In genomic region chr15:68423359-68424028, GRCh38 we compare ENCODE assay signal across 21 cellular contexts. TPM values are rescaled to one million over a fixed set of nuclear protein-coding genes. Genes with fewer than 3 reads are reported as not detected.
DNase-seq lines count a peak whose midpoint lies in the region; ATAC-seq, FAIRE-seq and TF ChIP-seq lines count a peak whose summit lies in the region.
"Had no signal": no experiment of that assay in that cellular context is flagged by ENCODE, and none has a peak within 500 bp of the region (broad histone marks: within the 10 kb centered on the region; RNA-seq: fewer than 3 reads in every experiment).

No MANE protein-coding gene starts in this region.

- H3F3A ChIP-seq in GM23248 (ENCODE audit: insufficient read depth) (peaks cover 30% of the 10 kb centered on the region), neural progenitor cell (ENCODE audit: low read depth) (peaks cover 10% of the 10 kb centered on the region), SK-N-SH (replicated peaks; ENCODE audit: insufficient read depth) (no peaks in the 10 kb centered on the region)

- no peak overlapping the region for H2BK15ac ChIP-seq in mesendoderm (replicated peaks; ENCODE audit: low read depth)

- H3K56ac ChIP-seq in mesendoderm (ENCODE audit: low read length): peak overlapping the region; percentile 19

- H4K8ac ChIP-seq in mesendoderm (ENCODE audit: low read depth, low read length): no peak overlapping the region

- no peak for TF ChIP-seq RAD21 in SK-N-SH (IDR thresholded peaks at IDR 0.05; ENCODE audit: low read length)

- no peaks in the 10 kb centered on the region for H3K27me3 ChIP-seq in GM23248 (replicated peaks; ENCODE audit: insufficient read depth)
- no peaks in the 10 kb centered on the region for H3K27me3 ChIP-seq in astrocyte (ENCODE audit: insufficient read depth, low read length)
- no peaks in the 10 kb centered on the region for H3K27me3 ChIP-seq in mesendoderm (ENCODE audit: insufficient read depth, low read length, poor library complexity)
- H3K27me3 ChIP-seq in tibial artery: no peaks in the 10 kb centered on the region
- H3K27me3 ChIP-seq in neural progenitor cell: peaks cover 15% of the 10 kb centered on the region
- H3K27me3 ChIP-seq in SK-N-SH (ENCODE audit: insufficient read depth): no peaks in the 10 kb centered on the region
- H3K27me3 ChIP-seq: BE2C had no signal

- H3K4me1 ChIP-seq in GM23248 (ENCODE audit: insufficient read depth) (peaks cover 87% of the 10 kb centered on the region), astrocyte (ENCODE audit: insufficient read depth, low read length) (peaks cover 60% of the 10 kb centered on the region), mesendoderm (ENCODE audit: control insufficient read depth, low read depth, low read length) (peaks cover 14% of the 10 kb centered on the region), tibial artery (peaks cover 0 to 81% (median 41%) of the 10 kb centered on the region in 4 donors), neural progenitor cell (peaks cover 25% of the 10 kb centered on the region), SK-N-SH (ENCODE audit: control insufficient read depth in 1 of 2, insufficient read depth in 2 of 2, low read depth in 1 of 2, low read length in 1 of 2) (no peaks in the 10 kb centered on the region; a peak in 1 of 4 replicates)
- H3K4me1 ChIP-seq: BE2C had no signal

- H2AK5ac ChIP-seq in mesendoderm (ENCODE audit: low read length): no peak overlapping the region

- FAIRE-seq in astrocyte (lab: Jason Lieb, UNC): no peak
- FAIRE-seq: RCC 7860 had no signal

- no peak overlapping the region for H3K4me3 Mint-ChIP-seq in astrocyte (ENCODE audit: unreplicated experiment)
- H3K4me3 Mint-ChIP-seq in neural progenitor cell: no peak overlapping the region
- H3K4me3 Mint-ChIP-seq: CD4-positive, CD25-positive, alpha-beta regulatory T cell had no signal

- no peaks in the 10 kb centered on the region for H4K20me1 ChIP-seq in GM23248 (ENCODE audit: insufficient read depth)
- H4K20me1 ChIP-seq in astrocyte (ENCODE audit: insufficient read depth, low read length): peaks cover 96% of the 10 kb centered on the region
- H4K20me1 ChIP-seq in neural progenitor cell (ENCODE audit: low read depth): no peaks in the 10 kb centered on the region
- no peaks in the 10 kb centered on the region for H4K20me1 ChIP-seq in SK-N-SH (ENCODE audit: insufficient read depth)

- POLR2A ChIA-PET in SK-N-SH (lab: Yijun Ruan, JAX): no interaction called here

- H3K36me3 Mint-ChIP-seq in astrocyte (ENCODE audit: low read depth, unreplicated experiment) (peaks cover 45% of the 10 kb centered on the region), neural progenitor cell (no peaks in the 10 kb centered on the region)
- H3K36me3 Mint-ChIP-seq: CD4-positive, CD25-positive, alpha-beta regulatory T cell had no signal

- H3K36me3 ChIP-seq in GM23248 (ENCODE audit: low read depth) (no peaks in the 10 kb centered on the region), astrocyte (ENCODE audit: insufficient read depth, low read length) (no peaks in the 10 kb centered on the region), mesendoderm (ENCODE audit: control insufficient read depth, insufficient read depth, low read length) (no peaks in the 10 kb centered on the region), tibial artery (no peaks in the 10 kb centered on the region), neural progenitor cell (no peaks in the 10 kb centered on the region), SK-N-SH (replicated peaks in 1 of 2; ENCODE audit: control insufficient read depth in 1 of 2, insufficient read depth in 2 of 2, low read length in 1 of 2) (no peaks in the 10 kb centered on the region)
- H3K36me3 ChIP-seq: BE2C had no signal

- H4K5ac ChIP-seq in mesendoderm (ENCODE audit: low read length): no peak overlapping the region

- H3K27me3 Mint-ChIP-seq in astrocyte (ENCODE audit: low read depth, unreplicated experiment) (no peaks in the 10 kb centered on the region), neural progenitor cell (ENCODE audit: insufficient read depth, low read depth) (peaks cover 24% of the 10 kb centered on the region)

- DNase-seq in GM23248 (no peak), astrocyte (ENCODE audit: low read depth) (no peak), mesendoderm (no peak), tibial artery (peak in 1 of 2 donors; percentile 61), neural progenitor cell (ENCODE audit: low spot score) (no peak), SK-N-SH (no peak)
- DNase-seq: BE2C; CD4-positive, CD25-positive, alpha-beta regulatory T cell; DMS79 treated with DMSO at 0.1 percent for 48 hours; KBM-7; NCI-H1092; NCI-H1436; NCI-H187 treated with DMSO at 0.1 percent for 48 hours; NCI-H2107; NCI-H446 treated with DMSO at 0.1 percent for 48 hours; NCI-H526 treated with DMSO at 0.1 percent for 48 hours; OCI-M1 had no signal

- no peak overlapping the region for H3K4me3 ChIP-seq in GM23248
- no peak overlapping the region for H3K4me3 ChIP-seq in astrocyte (ENCODE audit: insufficient read depth, low read depth, low read length)
- no peak overlapping the region for H3K4me3 ChIP-seq in mesendoderm (ENCODE audit: low read length)
- no peak overlapping the region for H3K4me3 ChIP-seq in tibial artery
- no peak overlapping the region for H3K4me3 ChIP-seq in neural progenitor cell
- H3K4me3 ChIP-seq in SK-N-SH (ENCODE audit: low read depth in 2 of 2, low read length in 1 of 2): no peak overlapping the region

- H3K4me1 Mint-ChIP-seq in astrocyte (ENCODE audit: low read depth, unreplicated experiment) (peaks cover 91% of the 10 kb centered on the region), neural progenitor cell (peaks cover 22% of the 10 kb centered on the region)
- H3K4me1 Mint-ChIP-seq: CD4-positive, CD25-positive, alpha-beta regulatory T cell had no signal

- no peak overlapping the region for H2AFZ ChIP-seq in GM23248
- no peak overlapping the region for H2AFZ ChIP-seq in astrocyte (ENCODE audit: low read depth, low read length)
- H2AFZ ChIP-seq in neural progenitor cell (replicated peaks): no peak overlapping the region
- no peak overlapping the region for H2AFZ ChIP-seq in SK-N-SH (ENCODE audit: low read depth)

- H3K9me2 ChIP-seq in GM23248 (ENCODE audit: insufficient read depth): no peaks in the 10 kb centered on the region
- H3K9me2 ChIP-seq in SK-N-SH: no peaks in the 10 kb centered on the region

- no peaks in the 10 kb centered on the region for H3K79me1 ChIP-seq in mesendoderm (ENCODE audit: low read length)

- intact Hi-C loops in tibial artery (cut with DNase I; ENCODE audit: low total_unique reads): no loop called here

- WGBS in GM23248 (ENCODE audit: low coverage in 1 of 2, low lambda C conversion rate in 2 of 2, missing lambda C conversion rate in 2 of 2), 2 experiments: 90 to 91% methylated on average over 10 of the region's 10 CpGs
- no CpG with 5 or more reads among the region's 10 CpGs for WGBS in mesendoderm (ENCODE audit: extremely low coverage, insufficient coverage, low lambda C conversion rate)
- WGBS in SK-N-SH (ENCODE audit: low lambda C conversion rate): 76% methylated on average over 7 of the region's 10 CpGs

- no peak overlapping the region for H3K4ac ChIP-seq in mesendoderm (ENCODE audit: low read depth, low read length)

- H3K4me2 ChIP-seq in GM23248 (ENCODE audit: unreplicated experiment) (peak overlapping the region; percentile 7), astrocyte (ENCODE audit: low read length) (no peak overlapping the region), mesendoderm (ENCODE audit: low read length) (no peak overlapping the region), neural progenitor cell (no peak overlapping the region), SK-N-SH (no peak overlapping the region)

- H3K79me2 ChIP-seq in GM23248 (ENCODE audit: insufficient read depth): peaks cover 96% of the 10 kb centered on the region
- peaks cover 94% of the 10 kb centered on the region for H3K79me2 ChIP-seq in astrocyte (ENCODE audit: insufficient read depth, low read length)
- H3K79me2 ChIP-seq in mesendoderm (ENCODE audit: control insufficient read depth, insufficient read depth, low read length): no peaks in the 10 kb centered on the region
- no peaks in the 10 kb centered on the region for H3K79me2 ChIP-seq in neural progenitor cell (ENCODE audit: low read depth)
- no peaks in the 10 kb centered on the region; the same call in 1 of the 2 replicates for H3K79me2 ChIP-seq in SK-N-SH (ENCODE audit: insufficient read depth)

- H3K9me3 ChIP-seq in GM23248 (ENCODE audit: low read depth) (no peaks in the 10 kb centered on the region), astrocyte (ENCODE audit: insufficient read depth, low read depth, low read length) (no peaks in the 10 kb centered on the region), tibial artery (no peaks in the 10 kb centered on the region), neural progenitor cell (ENCODE audit: low read depth) (no peaks in the 10 kb centered on the region), SK-N-SH (no peaks in the 10 kb centered on the region)
- H3K9me3 ChIP-seq: BE2C had no signal

- H3K27ac ChIP-seq in GM23248 (no peak overlapping the region), astrocyte (ENCODE audit: low read depth, low read length) (no peak overlapping the region), mesendoderm (ENCODE audit: low read depth, low read length) (no peak overlapping the region), tibial artery (peak overlapping the region; percentile 33 to 38), neural progenitor cell (no peak overlapping the region), SK-N-SH (ENCODE audit: low read depth in 2 of 2, low read length in 1 of 2) (no peak overlapping the region)

- no peak for ATAC-seq in GM18907 (IDR thresholded peaks at IDR 0.05; ENCODE audit: unreplicated experiment)
- ATAC-seq: Right ventricle myocardium inferior had no signal

- H3K9me3 Mint-ChIP-seq in astrocyte (ENCODE audit: unreplicated experiment) (peaks cover 2% of the 10 kb centered on the region), neural progenitor cell (no peaks in the 10 kb centered on the region)
- H3K9me3 Mint-ChIP-seq: CD4-positive, CD25-positive, alpha-beta regulatory T cell had no signal

- CTCF ChIA-PET in SK-N-SH (lab: Yijun Ruan, JAX): interaction anchor here (1.7 kb wide), 1 partner anchor 117 kb away, joined by 6 read pairs; no protein-coding TSS in a partner anchor

- in situ Hi-C loops in GM23248 (cut with MboI): no loop called here

- H3K9ac ChIP-seq in GM23248 (no peak overlapping the region), astrocyte (ENCODE audit: low read length) (no peak overlapping the region), mesendoderm (ENCODE audit: low read length) (no peak overlapping the region), neural progenitor cell (no peak overlapping the region), SK-N-SH (no peak overlapping the region)

- TF ChIP-seq CTCF in astrocyte (IDR thresholded peaks at IDR 0.05; ENCODE audit: insufficient read depth, low read depth, low read length) (no peak), tibial artery (IDR thresholded peaks at IDR 0.05) (no peak), neural progenitor cell (IDR thresholded peaks at IDR 0.05) (no peak), SK-N-SH (IDR thresholded peaks at IDR 0.05) (no peak)

- TF ChIP-seq EP300 in SK-N-SH (IDR thresholded peaks at IDR 0.05; ENCODE audit: borderline replicate concordance in 1 of 2, low read depth in 1 of 2, low read length in 1 of 2): no peak

- H3K23ac ChIP-seq in mesendoderm (ENCODE audit: low read length): no peak overlapping the region

- H2BK5ac ChIP-seq in mesendoderm (ENCODE audit: low read length): no peak overlapping the region

- H3K18ac ChIP-seq in mesendoderm (ENCODE audit: low read length): no peak overlapping the region

- peak overlapping the region; percentile 21 for H3K27ac Mint-ChIP-seq in astrocyte (ENCODE audit: unreplicated experiment)
- no peak overlapping the region for H3K27ac Mint-ChIP-seq in neural progenitor cell
- H3K27ac Mint-ChIP-seq: CD4-positive, CD25-positive, alpha-beta regulatory T cell had no signal

- H2BK120ac ChIP-seq in mesendoderm (ENCODE audit: low read depth, low read length): no peak overlapping the region

RNA-seq across cellular contexts. Expression of gene ITGA11, which starts 8.5 kb away (rescaled TPM):
- total RNA-seq in GM23248 (2014; rRNA removed; shearing (Covaris generic)): 352 and 408 TPM in 2 replicates
- polyA plus RNA-seq in GM23248 (2016; fragmentation: Nextera tagmentation; extraction: Ambion mirVana) (312 TPM in 2 replicates), SK-N-SH (2012; rRNA removed) (0.49 and 0.52 TPM in 2 replicates)
- total RNA-seq in astrocyte (193 and 369 TPM in 2 replicates), neural progenitor cell (ENCODE audit: low replicate concordance) (not detected in 2 replicates)
- 0.10 TPM for polyA plus RNA-seq in mesendoderm (2013, experiment 1 of 2)
- polyA plus RNA-seq in mesendoderm (2013, experiment 2 of 2): 0.07 TPM
- 0.29 and 0.53 TPM in 2 replicates for polyA plus RNA-seq in SK-N-SH (2012; cell fraction: cytosol; rRNA removed)
- 1.0 and 1.1 TPM in 2 replicates for polyA plus RNA-seq in SK-N-SH (2012; cell fraction: nucleus; rRNA removed)
- total RNA-seq: CD4-positive, CD25-positive, alpha-beta regulatory T cell; SK-MEL-5 had no signal

Comparison
In these comparisons a context has a peak if more than half of its experiments do, and no peak if none do; other contexts are left out.
1. H3K27ac ChIP-seq: peak in tibial artery (2 of 2); none in GM23248 (single experiment), astrocyte (single experiment), mesendoderm (single experiment), neural progenitor cell (single experiment) and SK-N-SH (0 of 2).
2. RNA of gene ITGA11, which starts 8.5 kb away (total RNA-seq): 352 to 408 TPM in GM23248 and 193 to 369 TPM in astrocyte; not detected in neural progenitor cell; every median in the first group is over 100 times any median in the second.